In genomic region chr3:21484323-21485154, GRCh38 we compare ENCODE assay signal across 8 cellular contexts.
DNase-seq lines count a peak whose midpoint lies in the region; ATAC-seq and TF ChIP-seq lines count a peak whose summit lies in the region.

No MANE protein-coding gene starts in this region.

- 60% methylated on average over 4 of the region's 4 CpGs for WGBS in smooth muscle cell (ENCODE audit: low lambda C conversion rate)

- no peak overlapping the region for H3K4me3 Mint-ChIP-seq in activated naive CD8-positive, alpha-beta T cell treated with anti-CD3 and anti-CD28 coated beads, Interleukin-2, amount 50 U/mL, for 24 hours

- H3K27ac ChIP-seq in HEK293 (ENCODE audit: extremely low read depth, low read depth, low read length) (no peak overlapping the region), left ventricle myocardium inferior (replicated peaks) (no peak overlapping the region), smooth muscle cell (ENCODE audit: low read depth) (no peak overlapping the region)

- no peaks in the 10 kb centered on the region for H3K9me3 ChIP-seq in HEK293 (ENCODE audit: control insufficient read depth, insufficient read depth, low read depth, low read length)
- H3K9me3 ChIP-seq in left ventricle myocardium inferior (replicated peaks), result no peaks in the 10 kb centered on the region
- no peaks in the 10 kb centered on the region for H3K9me3 ChIP-seq in smooth muscle cell (replicated peaks; ENCODE audit: low read depth)

- H3K27me3 ChIP-seq in GM06990 (replicated peaks; ENCODE audit: control insufficient read depth, insufficient read depth, low read length) (no peaks in the 10 kb centered on the region), left ventricle myocardium inferior (ENCODE audit: low read depth) (no peaks in the 10 kb centered on the region), smooth muscle cell (ENCODE audit: low read depth) (no peaks in the 10 kb centered on the region)

- no peaks in the 10 kb centered on the region for H3F3A ChIP-seq in smooth muscle cell (ENCODE audit: low read depth)

- no peak overlapping the region for H2AFZ ChIP-seq in smooth muscle cell (ENCODE audit: low read depth)

- no peak overlapping the region for H3K4me3 ChIP-seq in GM06990 (replicated peaks; ENCODE audit: low read depth, low read length)
- H3K4me3 ChIP-seq in HEK293 (ENCODE audit: low read depth, low read length), result no peak overlapping the region
- H3K4me3 ChIP-seq in left ventricle myocardium inferior, result no peak overlapping the region
- no peak overlapping the region for H3K4me3 ChIP-seq in smooth muscle cell

- POLR2A ChIA-PET in HEK293 (lab: Yijun Ruan, JAX), result no interaction called here

- no peak for DNase-seq in GM06990 (ENCODE audit: extremely low read depth, insufficient read length)
- peak; percentile 6 for DNase-seq in NCI-H2029 treated with DMSO at 0.1 percent for 48 hours (lab: John Stamatoyannopoulos, UW)
- DNase-seq in activated naive CD8-positive, alpha-beta T cell treated with anti-CD3 and anti-CD28 coated beads, Interleukin-2, amount 50 U/mL, for 24 hours, result peak; percentile 5
- peak; percentile 18 for DNase-seq in left ventricle myocardium inferior
- DNase-seq in smooth muscle cell (lab: John Stamatoyannopoulos, UW; ENCODE audit: unreplicated experiment), result peak; percentile 2
- no peak for DNase-seq in DMS79 (lab: John Stamatoyannopoulos, UW)

- no peaks in the 10 kb centered on the region for H3K4me1 ChIP-seq in HEK293 (ENCODE audit: control insufficient read depth, insufficient read depth, low read length)
- H3K4me1 ChIP-seq in left ventricle myocardium inferior, result no peaks in the 10 kb centered on the region
- H3K4me1 ChIP-seq in smooth muscle cell (ENCODE audit: low read depth), result no peaks in the 10 kb centered on the region

- H3K79me2 ChIP-seq in smooth muscle cell (ENCODE audit: low read depth), result no peaks in the 10 kb centered on the region

- H3K27ac Mint-ChIP-seq in activated naive CD8-positive, alpha-beta T cell treated with anti-CD3 and anti-CD28 coated beads, Interleukin-2, amount 50 U/mL, for 24 hours, result no peak overlapping the region

- no peak for ATAC-seq in activated naive CD8-positive, alpha-beta T cell treated with anti-CD3 and anti-CD28 coated beads, Interleukin-2, amount 50 U/mL, for 24 hours
- ATAC-seq in HG02678 (IDR thresholded peaks at IDR 0.05; ENCODE audit: unreplicated experiment), result no peak

- no peak overlapping the region for H3K4me2 ChIP-seq in smooth muscle cell

- no peaks in the 10 kb centered on the region for H3K36me3 Mint-ChIP-seq in activated naive CD8-positive, alpha-beta T cell treated with anti-CD3 and anti-CD28 coated beads, Interleukin-2, amount 50 U/mL, for 24 hours (ENCODE audit: low read depth)

- no peaks in the 10 kb centered on the region for H3K4me1 Mint-ChIP-seq in activated naive CD8-positive, alpha-beta T cell treated with anti-CD3 and anti-CD28 coated beads, Interleukin-2, amount 50 U/mL, for 24 hours

- no peaks in the 10 kb centered on the region for H4K20me1 ChIP-seq in smooth muscle cell (ENCODE audit: low read depth)

- peak; percentile 59 for TF ChIP-seq CTCF in GM06990 (IDR thresholded peaks at IDR 0.05; ENCODE audit: insufficient read depth, low read length, poor library complexity, severe bottlenecking)
- no peak for TF ChIP-seq CTCF in HEK293 (tag by site-specific recombination; IDR thresholded peaks at IDR 0.05)
- peak; percentile 68 for TF ChIP-seq CTCF in left ventricle myocardium inferior (IDR thresholded peaks at IDR 0.05; ENCODE audit: borderline replicate concordance)
- peak; percentile 77 for TF ChIP-seq CTCF in smooth muscle cell (IDR thresholded peaks at IDR 0.05; ENCODE audit: borderline replicate concordance, insufficient read depth, poor library complexity, severe bottlenecking)

- no peaks in the 10 kb centered on the region for H3K27me3 Mint-ChIP-seq in activated naive CD8-positive, alpha-beta T cell treated with anti-CD3 and anti-CD28 coated beads, Interleukin-2, amount 50 U/mL, for 24 hours

- no peaks in the 10 kb centered on the region for H3K36me3 ChIP-seq in GM06990 (ENCODE audit: control insufficient read depth, insufficient read depth, low read length)
- H3K36me3 ChIP-seq in HEK293 (ENCODE audit: control insufficient read depth in 2 of 2, insufficient read depth in 1 of 2, low read length in 2 of 2), result no peaks in the 10 kb centered on the region
- H3K36me3 ChIP-seq in left ventricle myocardium inferior, result no peaks in the 10 kb centered on the region
- H3K36me3 ChIP-seq in smooth muscle cell (ENCODE audit: low read depth), result no peaks in the 10 kb centered on the region

- peaks cover 3% of the 10 kb centered on the region for H3K9me3 Mint-ChIP-seq in activated naive CD8-positive, alpha-beta T cell treated with anti-CD3 and anti-CD28 coated beads, Interleukin-2, amount 50 U/mL, for 24 hours

- no peak overlapping the region for H3K9ac ChIP-seq in smooth muscle cell (ENCODE audit: low read depth)

- CTCF ChIA-PET in HEK293 (lab: Yijun Ruan, JAX), result interaction anchor here (1.0 kb wide), 1 partner anchor 11 kb away, joined by 5 read pairs; no protein-coding TSS in a partner anchor

- intact Hi-C loops in left ventricle myocardium inferior (cut with micrococcal nuclease), result no loop called here

TF ChIP-seq in HEK293, 187 proteins besides CTCF, POLR2A, EP300 and RAD21:
- TF ChIP-seq ZNF654 (tag by site-specific recombination; IDR thresholded peaks at IDR 0.05; ENCODE audit: low read depth) (peak; percentile 27; the same call in 1 of the 2 replicates), ZSCAN5A (tag by site-specific recombination; IDR thresholded peaks at IDR 0.05) (no peak)

Comparison
In these comparisons a context has a peak if more than half of its experiments do, and no peak if none do; other contexts are left out.
1. DNase-seq: peak in NCI-H2029 treated with DMSO at 0.1 percent for 48 hours (single experiment), activated naive CD8-positive, alpha-beta T cell treated with anti-CD3 and anti-CD28 coated beads, Interleukin-2, amount 50 U/mL, for 24 hours (single experiment), left ventricle myocardium inferior (single experiment) and smooth muscle cell (single experiment); none in GM06990 (single experiment) and DMS79 (single experiment).